Comparison of ENCODE assay signal across 1 cellular context in the genomic region with DNA sequence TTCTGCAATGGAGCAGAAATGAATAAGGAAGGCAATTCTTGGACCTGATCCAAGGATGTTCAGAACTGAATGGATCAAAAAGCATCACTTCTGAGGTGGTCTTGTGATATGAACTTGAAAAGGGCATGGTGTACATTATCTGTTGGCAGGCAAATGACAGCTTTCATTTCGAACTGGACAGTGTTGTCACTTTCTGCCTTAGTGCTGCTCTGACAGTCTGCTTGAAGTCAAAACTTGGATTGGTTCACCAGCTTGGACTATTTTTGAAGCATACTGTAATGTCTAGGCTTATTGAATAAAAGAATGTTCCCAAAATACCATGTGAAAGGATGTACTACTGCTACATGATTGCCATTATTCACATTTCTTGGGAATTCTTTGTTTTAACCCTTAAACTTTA.
TF ChIP-seq lines count a peak whose summit lies in the region.

No MANE protein-coding gene starts in this region.

TF ChIP-seq in SK-N-SH, 30 proteins besides CTCF, POLR2A, EP300 and RAD21 (continued from another document):
- TF ChIP-seq IRF3 (IDR thresholded peaks at IDR 0.05; ENCODE audit: low read depth, low read length) = no peak
- TF ChIP-seq GABPA (IDR thresholded peaks at IDR 0.05; ENCODE audit: low read depth) = no peak
- no peak for TF ChIP-seq SMC3 (IDR thresholded peaks at IDR 0.05; ENCODE audit: low read depth, low read length)
- no peak for TF ChIP-seq CHD2 (IDR thresholded peaks at IDR 0.05; ENCODE audit: low read length, partially characterized antibody)
- no peak for TF ChIP-seq TEAD4 (IDR thresholded peaks at IDR 0.05; ENCODE audit: borderline replicate concordance, insufficient read depth)
- no peak for TF ChIP-seq FOXJ3 (CRISPR knock-in tag; IDR thresholded peaks at IDR 0.05)
- TF ChIP-seq YY1 (IDR thresholded peaks at IDR 0.05; ENCODE audit: low read depth) = no peak
- no peak for TF ChIP-seq RXRA (IDR thresholded peaks at IDR 0.05; ENCODE audit: borderline replicate concordance, low read depth)
TF ChIP-seq in SK-N-SH: peak in this region for 0.
